ENCODE assay signal across 37 cellular contexts in genomic region chr11:99171330-99171729, GRCh38.
"Had no signal": no experiment of that assay in that cellular context is flagged by ENCODE, and none has a peak within 500 bp of the region (broad histone marks: within the 10 kb centered on the region; RNA-seq: fewer than 3 reads in every experiment).

No MANE protein-coding gene starts in this region.

- H3K36me3 ChIP-seq: adrenal gland, ascending aorta, brain microvascular endothelial cell, breast epithelium, cardiac muscle cell had no signal

- H3K4me3 ChIP-seq: adrenal gland, ascending aorta, body of pancreas, breast epithelium, cardiac muscle cell had no signal

- H3K4me1 ChIP-seq: adrenal gland, ascending aorta, body of pancreas, breast epithelium had no signal

- H3K27me3 ChIP-seq: adrenal gland, ascending aorta, body of pancreas, brain microvascular endothelial cell, breast epithelium, cardiac muscle cell had no signal

- H3K27ac Mint-ChIP-seq: activated naive CD4-positive, alpha-beta T cell treated with anti-CD3 and anti-CD28 coated beads for 36 hours; activated naive CD4-positive, alpha-beta T cell treated with anti-CD3 and anti-CD28 coated beads, Interleukin-2, amount 10 ng/mL, durations not matched to agents 7 days and 5 days; activated naive CD4-positive, alpha-beta T cell treated with anti-CD3 and anti-CD28 coated beads, Interleukin-2, amount 50 U/mL, for 24 hours; activated naive CD4-positive, alpha-beta T cell treated with anti-CD3 and anti-CD28 coated beads, Interleukin-2, amount 50 U/mL, for 72 hours; activated naive CD8-positive, alpha-beta T cell; activated naive CD8-positive, alpha-beta T cell treated with anti-CD3 and anti-CD28 coated beads for 36 hours; activated naive CD8-positive, alpha-beta T cell treated with anti-CD3 and anti-CD28 coated beads, Interleukin-2, amount 10 ng/mL, durations not matched to agents 7 days and 5 days; activated naive CD8-positive, alpha-beta T cell treated with anti-CD3 and anti-CD28 coated beads, Interleukin-2, amount 50 U/mL, for 24 hours; activated T-cell treated with anti-CD3 and anti-CD28 coated beads, Interleukin-2, amount 50 U/mL, for 24 hours; activated T-cell treated with anti-CD3 and anti-CD28 coated beads, Interleukin-2, amount 50 U/mL, for 72 hours; activated T-helper 1 cell treated with anti-CD3 and anti-CD28 coated beads, Interleukin-12 subunit alpha, Interleukin-12 subunit beta, Interleukin-2, Interleukin-4 antibody, amounts not matched to agents 30 ng/mL and 10 ng/mL and 1 ng/mL, durations not matched to agents 14 hours and 24 hours and 36 hours; activated T-helper 17 cell treated with anti-CD3 and anti-CD28 coated beads, Interleukin-2, amount 50 U/mL, for 72 hours; activated T-helper 2 cell treated with anti-CD3 and anti-CD28 coated beads, Interferon-gamma antibody, Interleukin-2, Interleukin-4, amounts not matched to agents 10 μg/mL and 5 μg/mL and 100 μg/mL, durations not matched to agents 14 hours and 24 hours and 36 hours; brain had no signal

- DNase-seq: activated effector memory CD4-positive, alpha-beta T cell treated with anti-CD3 and anti-CD28 coated beads, Interleukin-2, amount 50 U/mL, for 16 hours; activated effector memory CD4-positive, alpha-beta T cell treated with Interleukin-2 at 50 U/mL for 16 hours; activated gamma-delta T cell; activated gamma-delta T cell treated with Interleukin-2 at 50 U/mL for 16 hours; activated naive CD4-positive, alpha-beta T cell; activated naive CD4-positive, alpha-beta T cell treated with anti-CD3 and anti-CD28 coated beads for 36 hours; activated naive CD4-positive, alpha-beta T cell treated with anti-CD3 and anti-CD28 coated beads, Interleukin-2, amount 10 ng/mL, durations not matched to agents 7 days and 5 days; activated naive CD4-positive, alpha-beta T cell treated with anti-CD3 and anti-CD28 coated beads, Interleukin-2, amount 50 U/mL, for 16 hours; activated naive CD4-positive, alpha-beta T cell treated with Interleukin-2 at 50 U/mL for 16 hours; activated naive CD8-positive, alpha-beta T cell treated with anti-CD3 and anti-CD28 coated beads for 36 hours; activated naive CD8-positive, alpha-beta T cell treated with anti-CD3 and anti-CD28 coated beads, Interleukin-2, amount 10 ng/mL, durations not matched to agents 7 days and 5 days; activated naive CD8-positive, alpha-beta T cell treated with anti-CD3 and anti-CD28 coated beads, Interleukin-2, amount 50 U/mL, for 24 hours; activated T-cell treated with anti-CD3 and anti-CD28 coated beads, Interleukin-2, amount 50 U/mL, for 24 hours; activated T-cell treated with anti-CD3 and anti-CD28 coated beads, Interleukin-2, amount 50 U/mL, for 4 hours; activated T-cell treated with anti-CD3 and anti-CD28 coated beads, Interleukin-2, amount 50 U/mL, for 48 hours; activated T-cell treated with anti-CD3 and anti-CD28 coated beads, Interleukin-2, amount 50 U/mL, for 72 hours; adrenal gland; amniotic stem cell; amygdala; anterior cingulate cortex; aorta; body of pancreas; brain microvascular endothelial cell; caudate nucleus; central memory CD4-positive, alpha-beta T cell; cerebellar nuclear complex had no signal

- H3K4me3 Mint-ChIP-seq: activated naive CD4-positive, alpha-beta T cell treated with anti-CD3 and anti-CD28 coated beads for 36 hours; activated naive CD4-positive, alpha-beta T cell treated with anti-CD3 and anti-CD28 coated beads, Interleukin-2, amount 10 ng/mL, durations not matched to agents 7 days and 5 days; activated naive CD4-positive, alpha-beta T cell treated with anti-CD3 and anti-CD28 coated beads, Interleukin-2, amount 50 U/mL, for 24 hours; activated naive CD8-positive, alpha-beta T cell; activated naive CD8-positive, alpha-beta T cell treated with anti-CD3 and anti-CD28 coated beads for 36 hours; activated naive CD8-positive, alpha-beta T cell treated with anti-CD3 and anti-CD28 coated beads, Interleukin-2, amount 10 ng/mL, durations not matched to agents 7 days and 5 days; activated naive CD8-positive, alpha-beta T cell treated with anti-CD3 and anti-CD28 coated beads, Interleukin-2, amount 50 U/mL, for 24 hours; activated T-cell treated with anti-CD3 and anti-CD28 coated beads, Interleukin-2, amount 50 U/mL, for 24 hours; activated T-cell treated with anti-CD3 and anti-CD28 coated beads, Interleukin-2, amount 50 U/mL, for 4 hours; activated T-cell treated with anti-CD3 and anti-CD28 coated beads, Interleukin-2, amount 50 U/mL, for 72 hours; activated T-helper 1 cell treated with anti-CD3 and anti-CD28 coated beads, Interleukin-12 subunit alpha, Interleukin-12 subunit beta, Interleukin-2, Interleukin-4 antibody, amounts not matched to agents 30 ng/mL and 10 ng/mL and 1 ng/mL, durations not matched to agents 14 hours and 24 hours and 36 hours; activated T-helper 17 cell treated with anti-CD3 and anti-CD28 coated beads, Interleukin-2, amount 50 U/mL, for 72 hours; brain; central memory CD8-positive, alpha-beta T cell had no signal

- ATAC-seq: activated naive CD4-positive, alpha-beta T cell treated with anti-CD3 and anti-CD28 coated beads, Interleukin-2, amount 50 U/mL, for 72 hours; activated naive CD8-positive, alpha-beta T cell treated with anti-CD3 and anti-CD28 coated beads, Interleukin-2, amount 50 U/mL, for 24 hours; activated T-cell treated with anti-CD3 and anti-CD28 coated beads, Interleukin-2, amount 50 U/mL, for 4 hours; activated T-cell treated with anti-CD3 and anti-CD28 coated beads, Interleukin-2, amount 50 U/mL, for 72 hours; activated T-helper 17 cell treated with anti-CD3 and anti-CD28 coated beads, Interleukin-2, amount 50 U/mL, for 72 hours; body of pancreas had no signal

- H3K27me3 Mint-ChIP-seq: activated naive CD4-positive, alpha-beta T cell treated with anti-CD3 and anti-CD28 coated beads, Interleukin-2, amount 10 ng/mL, durations not matched to agents 7 days and 5 days; activated naive CD4-positive, alpha-beta T cell treated with anti-CD3 and anti-CD28 coated beads, Interleukin-2, amount 50 U/mL, for 24 hours; activated naive CD8-positive, alpha-beta T cell; activated naive CD8-positive, alpha-beta T cell treated with anti-CD3 and anti-CD28 coated beads for 36 hours; activated naive CD8-positive, alpha-beta T cell treated with anti-CD3 and anti-CD28 coated beads, Interleukin-2, amount 10 ng/mL, durations not matched to agents 7 days and 5 days; activated naive CD8-positive, alpha-beta T cell treated with anti-CD3 and anti-CD28 coated beads, Interleukin-2, amount 50 U/mL, for 24 hours; activated T-cell treated with anti-CD3 and anti-CD28 coated beads, Interleukin-2, amount 50 U/mL, for 24 hours; activated T-helper 17 cell treated with anti-CD3 and anti-CD28 coated beads, Interleukin-2, amount 50 U/mL, for 72 hours; central memory CD8-positive, alpha-beta T cell had no signal

- H3K36me3 Mint-ChIP-seq: activated naive CD4-positive, alpha-beta T cell treated with anti-CD3 and anti-CD28 coated beads, Interleukin-2, amount 10 ng/mL, durations not matched to agents 7 days and 5 days; activated naive CD4-positive, alpha-beta T cell treated with anti-CD3 and anti-CD28 coated beads, Interleukin-2, amount 50 U/mL, for 24 hours; activated naive CD4-positive, alpha-beta T cell treated with anti-CD3 and anti-CD28 coated beads, Interleukin-2, amount 50 U/mL, for 72 hours; activated naive CD8-positive, alpha-beta T cell; activated naive CD8-positive, alpha-beta T cell treated with anti-CD3 and anti-CD28 coated beads for 36 hours; activated naive CD8-positive, alpha-beta T cell treated with anti-CD3 and anti-CD28 coated beads, Interleukin-2, amount 10 ng/mL, durations not matched to agents 7 days and 5 days; brain had no signal

- H3K9me3 ChIP-seq: ascending aorta, body of pancreas, breast epithelium had no signal

- H3K27ac ChIP-seq: adrenal gland, ascending aorta, body of pancreas, brain microvascular endothelial cell, breast epithelium, cardiac muscle cell had no signal

- H3K9me3 Mint-ChIP-seq: activated naive CD8-positive, alpha-beta T cell treated with anti-CD3 and anti-CD28 coated beads for 36 hours; brain had no signal

- H3K4me1 Mint-ChIP-seq: activated naive CD4-positive, alpha-beta T cell treated with anti-CD3 and anti-CD28 coated beads, Interleukin-2, amount 10 ng/mL, durations not matched to agents 7 days and 5 days; activated naive CD4-positive, alpha-beta T cell treated with anti-CD3 and anti-CD28 coated beads, Interleukin-2, amount 50 U/mL, for 24 hours; activated naive CD8-positive, alpha-beta T cell treated with anti-CD3 and anti-CD28 coated beads for 36 hours; activated naive CD8-positive, alpha-beta T cell treated with anti-CD3 and anti-CD28 coated beads, Interleukin-2, amount 10 ng/mL, durations not matched to agents 7 days and 5 days; activated naive CD8-positive, alpha-beta T cell treated with anti-CD3 and anti-CD28 coated beads, Interleukin-2, amount 50 U/mL, for 24 hours; activated T-helper 17 cell treated with anti-CD3 and anti-CD28 coated beads, Interleukin-2, amount 50 U/mL, for 72 hours; brain; central memory CD8-positive, alpha-beta T cell had no signal
